8 cellular contexts compared by ENCODE assay signal in the genomic region with DNA sequence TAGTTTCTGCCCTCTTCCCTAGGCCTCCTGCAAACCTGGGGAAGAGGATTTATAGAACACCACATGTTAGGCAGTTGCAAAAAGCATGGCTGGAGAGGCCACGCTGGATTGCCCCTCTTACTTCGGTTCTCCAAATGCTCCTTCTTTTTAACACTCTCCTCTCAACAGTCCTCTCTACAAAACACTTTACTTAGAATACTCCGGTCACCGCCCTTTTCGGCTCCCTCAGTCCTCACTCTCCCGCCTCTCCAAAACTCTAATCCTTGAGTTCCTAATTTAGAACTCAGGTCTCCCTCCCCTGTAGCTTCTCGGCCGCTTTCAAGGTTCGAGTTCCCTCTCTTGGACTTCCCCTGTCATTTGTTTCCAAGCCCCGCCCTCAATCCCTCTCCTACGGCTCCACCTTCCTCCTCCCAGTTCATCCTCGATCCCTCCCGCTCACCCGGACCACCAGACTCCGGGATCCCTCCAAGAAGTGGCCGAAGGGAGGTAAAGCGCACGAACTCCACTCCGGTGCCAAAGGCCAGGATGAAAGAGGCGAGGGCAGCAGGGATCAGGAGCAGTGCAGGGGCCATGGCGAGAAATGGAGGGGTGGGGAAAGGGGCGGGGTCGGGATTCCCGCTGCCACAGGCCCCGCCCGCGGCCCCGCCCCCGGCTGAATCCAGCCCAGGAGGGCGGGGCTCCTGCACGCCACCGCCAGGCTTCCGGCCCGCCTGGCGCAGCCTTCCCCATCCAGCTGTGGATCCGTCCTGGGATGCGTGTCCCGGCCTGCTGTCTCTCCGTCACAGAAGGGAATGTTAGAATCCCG. TPM values are rescaled to one million over a fixed set of nuclear protein-coding genes. Genes with fewer than 3 reads are reported as not detected.
DNase-seq lines count a peak whose midpoint lies in the region; ATAC-seq, FAIRE-seq and TF ChIP-seq lines count a peak whose summit lies in the region.

A gene with protein sequence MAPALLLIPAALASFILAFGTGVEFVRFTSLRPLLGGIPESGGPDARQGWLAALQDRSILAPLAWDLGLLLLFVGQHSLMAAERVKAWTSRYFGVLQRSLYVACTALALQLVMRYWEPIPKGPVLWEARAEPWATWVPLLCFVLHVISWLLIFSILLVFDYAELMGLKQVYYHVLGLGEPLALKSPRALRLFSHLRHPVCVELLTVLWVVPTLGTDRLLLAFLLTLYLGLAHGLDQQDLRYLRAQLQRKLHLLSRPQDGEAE (minus strand): TSS at position 582 of the 805 bp plus-strand sequence. CDS start 10 bp downstream, at position 572.

- H2AFZ ChIP-seq in H1 (ENCODE audit: low read length): peak within 1 kb of the TSS; percentile 80

- peak within 1 kb of the TSS; percentile 99 for H4K91ac ChIP-seq in H1 (replicated peaks; ENCODE audit: insufficient read length, low read length)

- POLR2A ChIA-PET in H1 (lab: Charles Lee; ENCODE audit: partially characterized antibody): interaction anchor here (0.9 to 26.7 kb wide), 10 partner anchors 9 to 80 kb away, joined by 3 to 732 read pairs (median 6); a partner anchor contains a TSS

- H3K36me3 ChIP-seq in HUES64 (ENCODE audit: insufficient read depth, low read length): no peaks in the 10 kb centered on the region
- H3K36me3 ChIP-seq in NT2/D1 (ENCODE audit: insufficient read depth, insufficient read length, low read length): peaks cover 16% of the 10 kb centered on the region
- H3K36me3 ChIP-seq in H1 (ENCODE audit: control insufficient read depth in 2 of 4, insufficient read depth in 4 of 4, low read length in 3 of 4): no peaks in the 10 kb centered on the region; a peak in 1 of 8 replicates

- ATAC-seq in GM18505 (IDR thresholded peaks at IDR 0.05; ENCODE audit: unreplicated experiment) (peak; percentile 29), memory B cell (ENCODE audit: low read depth) (peak; percentile 6), GM18517 (IDR thresholded peaks at IDR 0.05; ENCODE audit: unreplicated experiment) (no peak)

- H3K79me2 ChIP-seq in H1 (ENCODE audit: control insufficient read depth in 1 of 2, insufficient read depth in 2 of 2, low read length in 2 of 2): peaks cover 0 to 3% of the 10 kb centered on the region in 2 experiments; a peak in 1 of 4 replicates

- H3K4me3 ChIP-seq in HUES64 (ENCODE audit: low read length): peak within 1 kb of the TSS; percentile 86
- H3K4me3 ChIP-seq in NT2/D1 (ENCODE audit: insufficient read length, low read depth): peak within 1 kb of the TSS; percentile 63
- H3K4me3 ChIP-seq in H1 (ENCODE audit: extremely low read depth in 1 of 4, insufficient read depth in 2 of 4, low read depth in 3 of 4, low read length in 4 of 4): peak within 1 kb of the TSS; percentile 86 to 92 (median 88)

- peak within 1 kb of the TSS; percentile 89; the same call in 1 of the 2 replicates for H2BK12ac ChIP-seq in H1 (ENCODE audit: low read depth, low read length)

- peak within 1 kb of the TSS; percentile 62; the same call in 1 of the 2 replicates for H4K8ac ChIP-seq in H1 (ENCODE audit: extremely low read depth, insufficient read depth, low read length)

- H3K4me2 ChIP-seq in H1 (ENCODE audit: insufficient read depth in 1 of 2, low read depth in 2 of 2, low read length in 2 of 2): peak within 1 kb of the TSS; percentile 82 to 94

- H4K20me1 ChIP-seq in H1 (replicated peaks in 1 of 2; ENCODE audit: control insufficient read depth in 1 of 2, insufficient read depth in 2 of 2, low read length in 2 of 2): no peaks in the 10 kb centered on the region

- H3K4ac ChIP-seq in H1 (replicated peaks; ENCODE audit: insufficient read length, low read depth, low read length): peak within 1 kb of the TSS; percentile 66

- H3K27me3 ChIP-seq in HUES64 (ENCODE audit: insufficient read depth, low read length) (no peaks in the 10 kb centered on the region), NT2/D1 (ENCODE audit: insufficient read depth, insufficient read length) (no peaks in the 10 kb centered on the region), H1 (replicated peaks in 1 of 4; ENCODE audit: control insufficient read depth in 3 of 4, extremely low read depth in 1 of 4, insufficient read depth in 3 of 4, low read length in 3 of 4) (no peaks in the 10 kb centered on the region)

- peaks cover 7% of the 10 kb centered on the region for H3K36me3 Mint-ChIP-seq in memory B cell

- peak within 1 kb of the TSS; percentile 100 for H4K5ac ChIP-seq in H1 (ENCODE audit: insufficient read length, low read depth, low read length)

- H2BK120ac ChIP-seq in H1 (replicated peaks; ENCODE audit: low read depth, low read length): no peak within 1 kb of the TSS

- H2BK20ac ChIP-seq in H1 (ENCODE audit: low read length): 0 out of 2 replicates have a peak within 1 kb of the TSS, but pooled peaks have one; percentile 15

- peak within 1 kb of the TSS; percentile 98 for H3K18ac ChIP-seq in H1 (ENCODE audit: extremely low read depth, low read length)

- no peak for TF ChIP-seq CTCF in H1 (IDR thresholded peaks at IDR 0.05; ENCODE audit: control extremely low read depth in 1 of 3, insufficient read depth in 1 of 3, low read depth in 1 of 3, low read length in 3 of 3)

- peak within 1 kb of the TSS; percentile 65; the same call in 1 of the 2 replicates for H3K9ac ChIP-seq in HUES64 (ENCODE audit: low read depth, low read length)
- H3K9ac ChIP-seq in NT2/D1 (ENCODE audit: insufficient read length, low read depth): peak within 1 kb of the TSS; percentile 87
- H3K9ac ChIP-seq in H1 (replicated peaks in 1 of 4; ENCODE audit: extremely low read depth in 1 of 4, low read depth in 3 of 4, low read length in 3 of 4): peak within 1 kb of the TSS in 3 of 4 experiments; percentile 46 to 87 (median 58); a peak in 6 of 7 replicates

- H3K56ac ChIP-seq in H1 (replicated peaks; ENCODE audit: insufficient read length, low read depth, low read length): peak within 1 kb of the TSS; percentile 95

- CTCF ChIA-PET in H1 (lab: Charles Lee; ENCODE audit: partially characterized antibody): interaction anchor here (0.6 to 3.7 kb wide), 10 partner anchors 9 to 393 kb away, joined by 3 to 28 read pairs (median 7); a partner anchor contains a TSS

- DNase-seq in NT2/D1 (ENCODE audit: low read depth, low spot score) (peak; percentile 63), H1 (ENCODE audit: low read depth in 1 of 2, low spot score in 2 of 2) (peak in 1 of 2 experiments; percentile 89), memory B cell (ENCODE audit: low spot score in 2 of 2) (peak; percentile 45 to 46)
- DNase-seq in activated CD8-positive, alpha-beta memory T cell treated with anti-CD3 and anti-CD28 coated beads for 48 hours (ENCODE audit: low read depth in 2 of 3, low spot score in 2 of 3): peak in 2 of 3 experiments; percentile 62 to 72
- peak; percentile 52 to 90 (median 64) for DNase-seq in stimulated activated CD4-positive, alpha-beta T cell treated with anti-CD3 and anti-CD28 coated beads, TNF-alpha, amount 100 ng/mL, for 48 hours (ENCODE audit: low read depth in 3 of 3)

- H3K9me3 ChIP-seq in HUES64 (ENCODE audit: insufficient read depth, low read depth, low read length) (no peaks in the 10 kb centered on the region), NT2/D1 (ENCODE audit: insufficient read depth, low read length) (no peaks in the 10 kb centered on the region), H1 (ENCODE audit: insufficient read depth in 2 of 2, low read depth in 1 of 2, low read length in 1 of 2) (no peaks in the 10 kb centered on the region)

- peak within 1 kb of the TSS; percentile 97 for H2BK5ac ChIP-seq in H1 (ENCODE audit: low read depth, low read length)

- 0 out of 2 replicates have a peak, but pooled peaks cover 4% of the 10 kb centered on the region for H3K79me1 ChIP-seq in H1 (ENCODE audit: low read depth, low read length)

- FAIRE-seq in H1 (lab: Jason Lieb, UNC): no peak

- no peaks in the 10 kb centered on the region for H3K27me3 Mint-ChIP-seq in memory B cell

- H3K4me1 Mint-ChIP-seq in memory B cell: peaks cover 41% of the 10 kb centered on the region

- peak within 1 kb of the TSS; percentile 92; the same call in 1 of the 2 replicates for H2BK15ac ChIP-seq in H1 (ENCODE audit: low read length)

- peak within 1 kb of the TSS; percentile 98 for H3K4me3 Mint-ChIP-seq in memory B cell

- TF ChIP-seq POLR2A in GM18505 (IDR thresholded peaks at IDR 0.05; ENCODE audit: borderline replicate concordance, extremely low read depth, insufficient read depth, insufficient read length): peak; percentile 63
- TF ChIP-seq POLR2A in H1 (IDR thresholded peaks at IDR 0.05; ENCODE audit: control extremely low read depth in 1 of 2, low read depth in 2 of 2, low read length in 2 of 2): peak in 1 of 2 experiments; percentile 41; a peak in 1 of 3 replicates

- H3K4me1 ChIP-seq in HUES64 (ENCODE audit: insufficient read depth, low read length) (peaks cover 16% of the 10 kb centered on the region; the same call in 1 of the 2 replicates), NT2/D1 (ENCODE audit: insufficient read depth, insufficient read length) (peaks cover 8% of the 10 kb centered on the region), H1 (replicated peaks in 1 of 4; ENCODE audit: control insufficient read depth in 3 of 4, insufficient read depth in 4 of 4, low read length in 3 of 4) (peaks cover 0 to 23% (median 17%) of the 10 kb centered on the region in 4 experiments; a peak in 6 of 7 replicates)

- WGBS in HUES64: under 1% methylated on average over 40 of the region's 40 CpGs
- WGBS in H1 (ENCODE audit: extremely low coverage in 1 of 2, insufficient coverage in 1 of 2, insufficient read length in 1 of 2, insufficient replicate concordance in 2 of 2, low coverage in 1 of 2, low lambda C conversion rate in 2 of 2, missing lambda C conversion rate in 1 of 2), 2 experiments: 4% methylated on average over 26 of the region's 40 CpGs; no CpG with 5 or more reads in 1 of the 2 experiments

- no peak within 1 kb of the TSS for H3K14ac ChIP-seq in H1 (ENCODE audit: insufficient read length)

- H3K27ac ChIP-seq in HUES64 (ENCODE audit: low read depth, low read length): peak within 1 kb of the TSS; percentile 79; the same call in 1 of the 2 replicates
- no peak within 1 kb of the TSS; the same call in none of the 2 replicates for H3K27ac ChIP-seq in H1 (ENCODE audit: low read depth, low read length)

- no peak for TF ChIP-seq EP300 in H1 (IDR thresholded peaks at IDR 0.05; ENCODE audit: borderline replicate concordance in 1 of 2, low read depth in 2 of 2, low read length in 2 of 2)

- no peaks in the 10 kb centered on the region for H3K9me3 Mint-ChIP-seq in memory B cell

- peaks cover 13% of the 10 kb centered on the region for H3K23me2 ChIP-seq in H1 (ENCODE audit: low read depth, low read length)

- no peak for TF ChIP-seq RAD21 in H1 (IDR thresholded peaks at IDR 0.05 in 1 of 2, conservative IDR thresholded peaks at IDR 0.05 in 1 of 2; ENCODE audit: low read depth in 2 of 2, low read length in 2 of 2)

- peak within 1 kb of the TSS; percentile 69; the same call in 1 of the 2 replicates for H2AK5ac ChIP-seq in H1 (ENCODE audit: low read depth, low read length)

- H3K27ac Mint-ChIP-seq in memory B cell: peak within 1 kb of the TSS; percentile 90

- H3K23ac ChIP-seq in H1 (ENCODE audit: insufficient read length): no peak within 1 kb of the TSS

RNA-seq across cellular contexts. Expression of the gene that starts here (rescaled TPM):
- 32.6 TPM for polyA plus RNA-seq in HUES64 (2013, experiment 1 of 2)
- polyA plus RNA-seq in HUES64 (2013, experiment 2 of 2): 39.9 TPM
- 27.3 and 28.0 TPM in 2 replicates for total RNA-seq in H1 (2021; fragmentation: NEBNext Ultra II Directional; extraction: Animal tissue kit (Norgen Biotek cat#: 25700))
- 50.4 and 55.4 TPM in 2 replicates for polyA plus RNA-seq in H1 (2011; rRNA removed)
- 18.8 TPM for polyA plus RNA-seq in H1 (2011; cell fraction: cytosol; rRNA removed)
- polyA plus RNA-seq in H1 (2011; cell fraction: nucleus; rRNA removed): 31.7 TPM
- 27.7 to 48.3 TPM (median 41.6 TPM) in 4 replicates for polyA plus RNA-seq in H1 (2012, experiment 1 of 2)
- polyA plus RNA-seq in H1 (2012, experiment 2 of 2): 60.0 TPM
- polyA plus RNA-seq in H1 (2013, experiment 1 of 2): 92.9 TPM
- polyA plus RNA-seq in H1 (2013, experiment 2 of 2): 99.7 TPM
- polyA minus RNA-seq in H1 (2011; rRNA and poly(A)+ RNA removed): 24.4 and 26.8 TPM in 2 replicates
- 21.6 TPM for polyA minus RNA-seq in H1 (2011; cell fraction: cytosol; rRNA and poly(A)+ RNA removed)
- 15.4 TPM for polyA minus RNA-seq in H1 (2011; cell fraction: nucleus; rRNA and poly(A)+ RNA removed)
